30 cellular contexts compared by ENCODE assay signal in genomic region chr5:178306430-178307225, GRCh38.
DNase-seq lines count a peak whose midpoint lies in the region; ATAC-seq and TF ChIP-seq lines count a peak whose summit lies in the region.
"Had no signal": no experiment of that assay in that cellular context is flagged by ENCODE, and none has a peak within 500 bp of the region (broad histone marks: within the 10 kb centered on the region; RNA-seq: fewer than 3 reads in every experiment).

No MANE protein-coding gene starts in this region.

- no peaks in the 10 kb centered on the region for H3K4me1 ChIP-seq in right atrium auricular region
- no peaks in the 10 kb centered on the region for H3K4me1 ChIP-seq in endodermal cell (ENCODE audit: control insufficient read depth, insufficient read depth, low read length)
- H3K4me1 ChIP-seq in neural progenitor cell: no peaks in the 10 kb centered on the region
- H3K4me1 ChIP-seq in aorta (ENCODE audit: control insufficient read depth in 1 of 2, insufficient read depth in 2 of 2, low read length in 2 of 2): no peaks in the 10 kb centered on the region
- H3K4me1 ChIP-seq: A549, ascending aorta, esophagus squamous epithelium, pancreas, testis had no signal

- no peaks in the 10 kb centered on the region for H3K27me3 ChIP-seq in right atrium auricular region
- no peaks in the 10 kb centered on the region for H3K27me3 ChIP-seq in endodermal cell (ENCODE audit: control insufficient read depth, insufficient read depth, low read length, poor library complexity, severe bottlenecking)
- no peaks in the 10 kb centered on the region for H3K27me3 ChIP-seq in neural progenitor cell
- H3K27me3 ChIP-seq in aorta (ENCODE audit: control insufficient read depth in 1 of 2, insufficient read depth in 2 of 2, low read length in 1 of 2): no peaks in the 10 kb centered on the region
- H3K27me3 ChIP-seq: ascending aorta, cardiac muscle cell, hepatocyte, pancreas, testis, vagina had no signal

- ATAC-seq in Right ventricle myocardium superior (ENCODE audit: poor library complexity): no peak
- no peak for ATAC-seq in aorta (ENCODE audit: low FRiP score)
- no peak for ATAC-seq in GM18858 (IDR thresholded peaks at IDR 0.05; ENCODE audit: unreplicated experiment)
- ATAC-seq: A549; activated CD4-positive, CD25-positive, alpha-beta regulatory T cell treated with anti-CD3 and anti-CD28 coated beads, Interleukin-2, amount 50 U/mL, for 24 hours; activated T-helper 17 cell treated with anti-CD3 and anti-CD28 coated beads, Interleukin-2, amount 50 U/mL, for 72 hours; left colon; naive thymus-derived CD4-positive, alpha-beta T cell; pancreas; stimulated activated naive B cell treated with anti-CD40 and anti-IgM and Interleukin-4, amounts not matched to agents 10 μg/mL and 1 μg/mL and 100 μg/mL, for 72 hours; T-cell had no signal

- no peak overlapping the region for H3K4me2 ChIP-seq in neural progenitor cell
- H3K4me2 ChIP-seq: A549, hepatocyte had no signal

- no peak overlapping the region for H2AFZ ChIP-seq in neural progenitor cell (replicated peaks)
- H2AFZ ChIP-seq: hepatocyte had no signal

- H3F3A ChIP-seq in neural progenitor cell (ENCODE audit: low read depth): no peaks in the 10 kb centered on the region

- H3K9ac ChIP-seq in endodermal cell (ENCODE audit: extremely low read depth, low read length, poor library complexity, severe bottlenecking): no peak overlapping the region
- H3K9ac ChIP-seq in neural progenitor cell: no peak overlapping the region

- no peaks in the 10 kb centered on the region for H3K9me3 ChIP-seq in right atrium auricular region
- no peaks in the 10 kb centered on the region for H3K9me3 ChIP-seq in endodermal cell (ENCODE audit: control insufficient read depth, low read length)
- no peaks in the 10 kb centered on the region for H3K9me3 ChIP-seq in neural progenitor cell (ENCODE audit: low read depth)
- peaks cover 2% of the 10 kb centered on the region for H3K9me3 ChIP-seq in aorta (ENCODE audit: control insufficient read depth, low read length)
- H3K9me3 ChIP-seq: A549, ascending aorta, esophagus squamous epithelium, pancreas, testis, vagina had no signal

- H3K36me3 ChIP-seq in right atrium auricular region (no peaks in the 10 kb centered on the region), endodermal cell (ENCODE audit: control insufficient read depth, insufficient read depth, low read length) (peaks cover under 1% of the 10 kb centered on the region), neural progenitor cell (no peaks in the 10 kb centered on the region), aorta (ENCODE audit: control insufficient read depth in 1 of 2, insufficient read depth in 2 of 2, low read length in 1 of 2) (no peaks in the 10 kb centered on the region)
- H3K36me3 ChIP-seq: ascending aorta, cardiac muscle cell, esophagus squamous epithelium, pancreas, vagina had no signal

- H3K9me3 Mint-ChIP-seq in endodermal cell (no peaks in the 10 kb centered on the region), neural progenitor cell (peaks cover 4% of the 10 kb centered on the region)
- H3K9me3 Mint-ChIP-seq: activated CD4-positive, alpha-beta memory T cell treated with anti-CD3 and anti-CD28 coated beads, Interleukin-2, amount 10 ng/mL, durations not matched to agents 7 days and 5 days; activated naive CD8-positive, alpha-beta T cell treated with anti-CD3 and anti-CD28 coated beads for 36 hours; activated T-helper 17 cell treated with anti-CD3 and anti-CD28 coated beads, Interleukin-2, amount 50 U/mL, for 72 hours; stimulated activated naive B cell treated with anti-CD40 and anti-IgM and Interleukin-4, amounts not matched to agents 10 μg/mL and 1 μg/mL and 100 μg/mL, for 72 hours had no signal

- H3K79me2 ChIP-seq in neural progenitor cell (ENCODE audit: low read depth): no peaks in the 10 kb centered on the region
- H3K79me2 ChIP-seq: hepatocyte had no signal

- H3K4me1 Mint-ChIP-seq in endodermal cell: no peaks in the 10 kb centered on the region
- H3K4me1 Mint-ChIP-seq in neural progenitor cell: peaks cover 31% of the 10 kb centered on the region
- H3K4me1 Mint-ChIP-seq: activated CD4-positive, alpha-beta memory T cell treated with anti-CD3 and anti-CD28 coated beads, Interleukin-2, amount 10 ng/mL, durations not matched to agents 7 days and 5 days; activated naive CD8-positive, alpha-beta T cell treated with anti-CD3 and anti-CD28 coated beads for 36 hours; activated T-helper 17 cell treated with anti-CD3 and anti-CD28 coated beads, Interleukin-2, amount 50 U/mL, for 72 hours; naive thymus-derived CD4-positive, alpha-beta T cell; stimulated activated naive B cell treated with anti-CD40 and anti-IgM and Interleukin-4, amounts not matched to agents 10 μg/mL and 1 μg/mL and 100 μg/mL, for 72 hours; T-cell had no signal

- H4K20me1 ChIP-seq in neural progenitor cell (ENCODE audit: low read depth): no peaks in the 10 kb centered on the region

- no peak overlapping the region for H3K27ac ChIP-seq in right atrium auricular region
- H3K27ac ChIP-seq in endodermal cell (ENCODE audit: low read depth, low read length): no peak overlapping the region
- no peak overlapping the region for H3K27ac ChIP-seq in neural progenitor cell
- H3K27ac ChIP-seq in aorta (ENCODE audit: low read depth in 1 of 2, low read length in 2 of 2): no peak overlapping the region
- H3K27ac ChIP-seq: A549, ascending aorta, cardiac muscle cell, esophagus squamous epithelium, hepatocyte, pancreas, testis, vagina had no signal

- intact Hi-C loops in Right ventricle myocardium superior (cut with DNase I) (no loop called here), aorta (cut with DNase I) (no loop called here)

- peaks cover 22% of the 10 kb centered on the region for H3K36me3 Mint-ChIP-seq in endodermal cell (ENCODE audit: low read depth)
- peaks cover 7% of the 10 kb centered on the region for H3K36me3 Mint-ChIP-seq in neural progenitor cell
- H3K36me3 Mint-ChIP-seq: activated naive CD8-positive, alpha-beta T cell treated with anti-CD3 and anti-CD28 coated beads for 36 hours; stimulated activated naive B cell treated with anti-CD40 and anti-IgM and Interleukin-4, amounts not matched to agents 10 μg/mL and 1 μg/mL and 100 μg/mL, for 72 hours; T-cell had no signal

- DNase-seq in Right ventricle myocardium superior (peak; percentile 24), right atrium auricular region (ENCODE audit: low spot score) (no peak), endodermal cell (peak; percentile 52), neural progenitor cell (ENCODE audit: low spot score) (no peak), aorta (peak; percentile 42 to 51), SHP77 treated with DMSO at 0.1 percent for 48 hours (lab: John Stamatoyannopoulos, UW) (no peak), ureter (ENCODE audit: low spot score) (no peak)
- DNase-seq: activated CD4-positive, alpha-beta memory T cell treated with anti-CD3 and anti-CD28 coated beads, Interleukin-2, amount 10 ng/mL, durations not matched to agents 7 days and 5 days; activated CD8-positive, alpha-beta memory T cell treated with anti-CD3 and anti-CD28 coated beads, Interleukin-2, amount 50 U/mL, for 48 hours; activated naive CD8-positive, alpha-beta T cell treated with anti-CD3 and anti-CD28 coated beads for 36 hours; esophagus squamous epithelium; IMR-90; naive thymus-derived CD4-positive, alpha-beta T cell; NCI-H1694 treated with DMSO at 0.1 percent for 48 hours; NCI-H2171; NCI-H510A; stimulated activated CD4-positive, alpha-beta T cell treated with anti-CD3 and anti-CD28 coated beads, Interleukin-4, amount 100 ng/mL, for 4 hours; stimulated activated naive B cell treated with anti-CD40 and anti-IgM and Interleukin-4, amounts not matched to agents 10 μg/mL and 1 μg/mL and 100 μg/mL, for 72 hours; T-cell; testis had no signal

- H3K4me3 Mint-ChIP-seq in endodermal cell (no peak overlapping the region), neural progenitor cell (no peak overlapping the region)
- H3K4me3 Mint-ChIP-seq: activated CD4-positive, alpha-beta memory T cell treated with anti-CD3 and anti-CD28 coated beads, Interleukin-2, amount 10 ng/mL, durations not matched to agents 7 days and 5 days; activated naive CD8-positive, alpha-beta T cell treated with anti-CD3 and anti-CD28 coated beads for 36 hours; activated T-helper 17 cell treated with anti-CD3 and anti-CD28 coated beads, Interleukin-2, amount 50 U/mL, for 72 hours; naive thymus-derived CD4-positive, alpha-beta T cell; stimulated activated naive B cell treated with anti-CD40 and anti-IgM and Interleukin-4, amounts not matched to agents 10 μg/mL and 1 μg/mL and 100 μg/mL, for 72 hours; T-cell had no signal

- WGBS in endodermal cell (ENCODE audit: insufficient coverage in 1 of 2, insufficient read length in 1 of 2), 2 experiments: 86 to 97% methylated on average over 5 to 23 of the region's 23 CpGs
- 74 to 83% methylated on average over 21 to 23 of the region's 23 CpGs for WGBS in aorta, 2 donors

- H3K27me3 Mint-ChIP-seq in endodermal cell (ENCODE audit: insufficient read depth) (no peaks in the 10 kb centered on the region), neural progenitor cell (ENCODE audit: insufficient read depth, low read depth) (no peaks in the 10 kb centered on the region)
- H3K27me3 Mint-ChIP-seq: activated CD4-positive, alpha-beta memory T cell treated with anti-CD3 and anti-CD28 coated beads, Interleukin-2, amount 10 ng/mL, durations not matched to agents 7 days and 5 days; activated naive CD8-positive, alpha-beta T cell treated with anti-CD3 and anti-CD28 coated beads for 36 hours had no signal

- H3K4me3 ChIP-seq in right atrium auricular region: no peak overlapping the region
- no peak overlapping the region for H3K4me3 ChIP-seq in endodermal cell (ENCODE audit: low read length)
- H3K4me3 ChIP-seq in neural progenitor cell: no peak overlapping the region
- H3K4me3 ChIP-seq in aorta (ENCODE audit: low read length in 2 of 2): no peak overlapping the region
- H3K4me3 ChIP-seq: A549, ascending aorta, cardiac muscle cell, esophagus squamous epithelium, hepatocyte, pancreas, testis, vagina had no signal

- TF ChIP-seq CTCF in right atrium auricular region (IDR thresholded peaks at IDR 0.05) (no peak), endodermal cell (conservative IDR thresholded peaks at IDR 0.05) (no peak), neural progenitor cell (IDR thresholded peaks at IDR 0.05) (no peak)

- no peak overlapping the region for H3K27ac Mint-ChIP-seq in endodermal cell
- peak overlapping the region; percentile 89 for H3K27ac Mint-ChIP-seq in neural progenitor cell
- H3K27ac Mint-ChIP-seq: activated CD4-positive, alpha-beta memory T cell treated with anti-CD3 and anti-CD28 coated beads, Interleukin-2, amount 10 ng/mL, durations not matched to agents 7 days and 5 days; activated naive CD8-positive, alpha-beta T cell treated with anti-CD3 and anti-CD28 coated beads for 36 hours; activated T-helper 17 cell treated with anti-CD3 and anti-CD28 coated beads, Interleukin-2, amount 50 U/mL, for 72 hours; naive thymus-derived CD4-positive, alpha-beta T cell; stimulated activated naive B cell treated with anti-CD40 and anti-IgM and Interleukin-4, amounts not matched to agents 10 μg/mL and 1 μg/mL and 100 μg/mL, for 72 hours; T-cell had no signal

Comparison
In these comparisons a context has a peak if more than half of its experiments do, and no peak if none do; other contexts are left out.
1. DNase-seq: peak in Right ventricle myocardium superior (single experiment), endodermal cell (single experiment) and aorta (2 of 2); none in right atrium auricular region (single experiment), neural progenitor cell (single experiment), SHP77 treated with DMSO at 0.1 percent for 48 hours (single experiment) and ureter (single experiment).